ENCODE assay signal across 17 cellular contexts in genomic region chr7:65951837-65952578, GRCh38. TPM values are rescaled to one million over a fixed set of nuclear protein-coding genes. Genes with fewer than 3 reads are reported as not detected.
DNase-seq lines count a peak whose midpoint lies in the region; ATAC-seq and TF ChIP-seq lines count a peak whose summit lies in the region.
"Had no signal": no experiment of that assay in that cellular context is flagged by ENCODE, and none has a peak within 500 bp of the region (broad histone marks: within the 10 kb centered on the region; RNA-seq: fewer than 3 reads in every experiment).

No MANE protein-coding gene starts in this region.

- H3K36me3 Mint-ChIP-seq in MCF 10A (ENCODE audit: insufficient read depth, unreplicated experiment) (peaks cover 12% of the 10 kb centered on the region), T-helper 17 cell (ENCODE audit: low read depth) (no peaks in the 10 kb centered on the region)
- H3K36me3 Mint-ChIP-seq in activated T-cell treated with anti-CD3 and anti-CD28 coated beads, Interleukin-2, amount 50 U/mL, for 4 hours (ENCODE audit: insufficient read depth), result peaks cover 13% of the 10 kb centered on the region
- H3K36me3 Mint-ChIP-seq: natural killer cell treated with Interleukin-12 subunit alpha and Interleukin-12 subunit beta and Interleukin-15 and Interleukin-18, amount 100 ng/mL, for 72 hours had no signal

- H3K4me3 ChIP-seq in breast epithelium, result no peak overlapping the region
- H3K4me3 ChIP-seq in fibroblast of pulmonary artery (replicated peaks; ENCODE audit: low read depth, low read length), result no peak overlapping the region
- H3K4me3 ChIP-seq: esophagus squamous epithelium, SK-N-MC, testis had no signal

- DNase-seq in MCF 10A (ENCODE audit: unreplicated experiment) (peak; percentile 82), breast epithelium (ENCODE audit: low spot score in 2 of 2) (no peak), T-helper 17 cell (no peak), fibroblast of pulmonary artery (ENCODE audit: low read depth) (peak; percentile 23)
- no peak for DNase-seq in activated CD4-positive, alpha-beta T cell treated with anti-CD3 and anti-CD28 coated beads for 4 hours
- DNase-seq in activated T-cell treated with anti-CD3 and anti-CD28 coated beads, Interleukin-2, amount 50 U/mL, for 4 hours, result no peak
- DNase-seq: activated naive CD8-positive, alpha-beta T cell treated with anti-CD3 and anti-CD28 coated beads, Interleukin-2, amount 10 ng/mL, durations not matched to agents 7 days and 5 days; AML-193; esophagus squamous epithelium; hippocampal formation; NCI-H1694; stimulated activated CD4-positive, alpha-beta T cell treated with anti-CD3 and anti-CD28 coated beads, Interleukin-1b, Interleukin-23, amount 100 ng/mL, for 48 hours; testis had no signal

- H3K9me3 ChIP-seq in breast epithelium (no peaks in the 10 kb centered on the region), T-helper 17 cell (ENCODE audit: control insufficient read depth, low read length, poor library complexity, severe bottlenecking) (no peaks in the 10 kb centered on the region)
- H3K9me3 ChIP-seq: esophagus squamous epithelium, testis had no signal

- POLR2A ChIA-PET in MCF 10A (lab: Yijun Ruan, JAX), result interaction anchor here (0.7 to 1.9 kb wide), 7 partner anchors 29 to 201 kb away, joined by 3 to 10 read pairs (median 4); partner anchors contain the start of gene GUSB

- ATAC-seq in T-helper 17 cell, result no peak
- ATAC-seq in GM21390 (IDR thresholded peaks at IDR 0.05; ENCODE audit: unreplicated experiment), result no peak
- no peak for ATAC-seq in activated T-cell treated with anti-CD3 and anti-CD28 coated beads, Interleukin-2, amount 50 U/mL, for 4 hours
- no peak for ATAC-seq in GM21528 (IDR thresholded peaks at IDR 0.05; ENCODE audit: low FRiP score, unreplicated experiment)
- ATAC-seq: natural killer cell treated with Interleukin-12 subunit alpha and Interleukin-12 subunit beta and Interleukin-15 and Interleukin-18, amount 100 ng/mL, for 72 hours had no signal

- CTCF ChIA-PET in MCF 10A (lab: Yijun Ruan, JAX), result interaction anchor here (0.6 to 0.8 kb wide), 3 partner anchors 201 to 878 kb away, joined by 3 to 4 read pairs (median 3); no protein-coding TSS in a partner anchor

- H3K4me3 Mint-ChIP-seq in MCF 10A (ENCODE audit: unreplicated experiment) (no peak overlapping the region), T-helper 17 cell (no peak overlapping the region)
- no peak overlapping the region for H3K4me3 Mint-ChIP-seq in activated T-cell treated with anti-CD3 and anti-CD28 coated beads, Interleukin-2, amount 50 U/mL, for 4 hours
- H3K4me3 Mint-ChIP-seq: activated naive CD8-positive, alpha-beta T cell treated with anti-CD3 and anti-CD28 coated beads, Interleukin-2, amount 10 ng/mL, durations not matched to agents 7 days and 5 days; natural killer cell treated with Interleukin-12 subunit alpha and Interleukin-12 subunit beta and Interleukin-15 and Interleukin-18, amount 100 ng/mL, for 72 hours had no signal

- H3K27ac ChIP-seq in breast epithelium, result no peak overlapping the region
- H3K27ac ChIP-seq: SK-N-MC, testis had no signal

- H3K9me3 Mint-ChIP-seq in MCF 10A (ENCODE audit: unreplicated experiment), result no peaks in the 10 kb centered on the region
- no peaks in the 10 kb centered on the region for H3K9me3 Mint-ChIP-seq in activated T-cell treated with anti-CD3 and anti-CD28 coated beads, Interleukin-2, amount 50 U/mL, for 4 hours
- H3K9me3 Mint-ChIP-seq: activated naive CD8-positive, alpha-beta T cell treated with anti-CD3 and anti-CD28 coated beads, Interleukin-2, amount 10 ng/mL, durations not matched to agents 7 days and 5 days; natural killer cell treated with Interleukin-12 subunit alpha and Interleukin-12 subunit beta and Interleukin-15 and Interleukin-18, amount 100 ng/mL, for 72 hours had no signal

- intact Hi-C loops in MCF 10A (cut with micrococcal nuclease), result no loop called here
- intact Hi-C loops in breast epithelium (cut with DNase I; ENCODE audit: low total_unique reads), result no loop called here

- TF ChIP-seq POLR2A in breast epithelium (IDR thresholded peaks at IDR 0.05), result no peak

- no peaks in the 10 kb centered on the region for H3K27me3 ChIP-seq in breast epithelium
- H3K27me3 ChIP-seq: esophagus squamous epithelium, testis had no signal

- no peaks in the 10 kb centered on the region for H3K36me3 ChIP-seq in breast epithelium

- TF ChIP-seq CTCF in MCF 10A (IDR thresholded peaks at IDR 0.05; ENCODE audit: unreplicated experiment) (no peak), breast epithelium (IDR thresholded peaks at IDR 0.05) (no peak), fibroblast of pulmonary artery (IDR thresholded peaks at IDR 0.05; ENCODE audit: low read length, missing control alignments) (no peak)

- BruUV-seq in MCF 10A (replicated peaks; lab: Mats Ljungman, UMichigan), result no TSS peak

- H3K27ac Mint-ChIP-seq in MCF 10A (ENCODE audit: low read depth, unreplicated experiment) (no peak overlapping the region), T-helper 17 cell (peak overlapping the region; percentile 24)
- H3K27ac Mint-ChIP-seq: activated naive CD8-positive, alpha-beta T cell treated with anti-CD3 and anti-CD28 coated beads, Interleukin-2, amount 10 ng/mL, durations not matched to agents 7 days and 5 days; natural killer cell treated with Interleukin-12 subunit alpha and Interleukin-12 subunit beta and Interleukin-15 and Interleukin-18, amount 100 ng/mL, for 72 hours had no signal

- H3K4me1 Mint-ChIP-seq in MCF 10A (ENCODE audit: insufficient read depth, unreplicated experiment) (peaks cover 14% of the 10 kb centered on the region), T-helper 17 cell (no peaks in the 10 kb centered on the region)
- H3K4me1 Mint-ChIP-seq in activated T-cell treated with anti-CD3 and anti-CD28 coated beads, Interleukin-2, amount 50 U/mL, for 4 hours (ENCODE audit: low read depth), result peaks cover 2% of the 10 kb centered on the region
- H3K4me1 Mint-ChIP-seq: activated naive CD8-positive, alpha-beta T cell treated with anti-CD3 and anti-CD28 coated beads, Interleukin-2, amount 10 ng/mL, durations not matched to agents 7 days and 5 days had no signal

- no peaks in the 10 kb centered on the region for H3K4me1 ChIP-seq in breast epithelium
- H3K4me1 ChIP-seq: testis had no signal

- no peaks in the 10 kb centered on the region for H3K27me3 Mint-ChIP-seq in MCF 10A (ENCODE audit: insufficient read depth, unreplicated experiment)
- no peaks in the 10 kb centered on the region for H3K27me3 Mint-ChIP-seq in T-helper 17 cell
- H3K27me3 Mint-ChIP-seq in activated T-cell treated with anti-CD3 and anti-CD28 coated beads, Interleukin-2, amount 50 U/mL, for 4 hours (ENCODE audit: low read depth), result no peaks in the 10 kb centered on the region
- H3K27me3 Mint-ChIP-seq: activated naive CD8-positive, alpha-beta T cell treated with anti-CD3 and anti-CD28 coated beads, Interleukin-2, amount 10 ng/mL, durations not matched to agents 7 days and 5 days; natural killer cell treated with Interleukin-12 subunit alpha and Interleukin-12 subunit beta and Interleukin-15 and Interleukin-18, amount 100 ng/mL, for 72 hours had no signal

RNA-seq across cellular contexts. Expression of gene GUSB, which starts 30.0 kb away (rescaled TPM):
- total RNA-seq in MCF 10A (2022) (35.0 and 36.9 TPM in 2 replicates), breast epithelium (10 to 100 TPM; 27.7 to 35.2 (median 33.8) TPM), T-helper 17 cell (10 to 100 TPM; 31.4 to 48.2 TPM)
- total RNA-seq in activated T-cell treated with anti-CD3 and anti-CD28 coated beads, Interleukin-2, amount 50 U/mL, for 4 hours, result 10 to 100 TPM; 40.3 to 46.7 (median 41.5) TPM

Comparison
In these comparisons a context has a peak if more than half of its experiments do, and no peak if none do; other contexts are left out.
1. DNase-seq: peak in MCF 10A (single experiment) and fibroblast of pulmonary artery (single experiment); none in breast epithelium (0 of 2), T-helper 17 cell (0 of 3), activated CD4-positive, alpha-beta T cell treated with anti-CD3 and anti-CD28 coated beads for 4 hours (0 of 2) and activated T-cell treated with anti-CD3 and anti-CD28 coated beads, Interleukin-2, amount 50 U/mL, for 4 hours (single experiment).